In the genomic region with DNA sequence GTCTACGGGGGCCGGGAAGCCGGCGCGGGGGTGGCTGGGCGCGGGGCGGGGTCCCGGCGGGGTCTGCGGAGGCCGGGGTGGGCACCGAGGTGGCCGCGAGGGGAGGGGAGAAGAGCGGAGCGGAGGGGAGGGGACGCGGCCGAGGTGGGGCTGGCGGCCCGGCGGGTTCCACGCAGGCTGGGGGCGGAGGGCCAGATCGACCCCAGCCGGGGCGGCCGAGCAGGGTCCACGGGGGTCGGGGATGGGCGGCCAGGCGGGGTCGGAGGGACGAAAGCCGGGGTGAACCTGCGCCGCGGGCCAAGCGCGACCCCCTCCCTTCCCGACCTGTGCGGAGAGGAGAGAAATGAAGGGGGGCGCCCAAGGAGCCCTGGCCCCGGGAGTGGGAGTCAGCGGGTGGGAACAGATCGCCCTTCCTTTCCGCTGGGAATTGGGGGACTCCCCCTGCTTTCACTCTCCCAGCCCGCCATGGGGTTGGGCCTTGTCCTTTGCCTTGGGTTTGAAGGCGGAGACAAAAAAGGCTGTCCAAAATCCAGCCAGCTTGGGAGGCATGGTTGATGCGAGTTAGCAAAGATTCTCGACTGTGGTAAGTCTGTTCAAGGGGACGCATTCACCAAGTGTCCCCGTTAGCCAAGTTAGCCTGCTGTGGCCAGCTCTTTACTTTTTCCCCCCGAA, we compare ENCODE assay signal across 8 cellular contexts. TPM values are rescaled to one million over a fixed set of nuclear protein-coding genes. Genes with fewer than 3 reads are reported as not detected.
DNase-seq lines count a peak whose midpoint lies in the region; ATAC-seq and TF ChIP-seq lines count a peak whose summit lies in the region.

No MANE protein-coding gene starts in this region.

- no peaks in the 10 kb centered on the region for H3K36me3 ChIP-seq in breast epithelium
- H3K36me3 ChIP-seq in iPS-15b (ENCODE audit: control insufficient read depth, insufficient read depth, low read length), result peaks cover 4% of the 10 kb centered on the region

- peak; percentile 28 for ATAC-seq in HG02759 (IDR thresholded peaks at IDR 0.05; ENCODE audit: unreplicated experiment)
- no peak for ATAC-seq in GM18519 (IDR thresholded peaks at IDR 0.05; ENCODE audit: low FRiP score, unreplicated experiment)

- peak overlapping the region; percentile 99 to 100 for H3K27ac ChIP-seq in breast epithelium

- DNase-seq in SIG-M5 treated with dmso at 0.1 percent for 504 hours (lab: John Stamatoyannopoulos, UW; ENCODE audit: unreplicated experiment), result peak; percentile 30
- DNase-seq in SIG-M5 (lab: John Stamatoyannopoulos, UW), result no peak
- peak; percentile 70 for DNase-seq in RPMI7951 (ENCODE audit: low read depth)
- peak in 1 of 2 donors; percentile 56 for DNase-seq in breast epithelium (ENCODE audit: low spot score in 2 of 2)
- no peak for DNase-seq in retinal pigment epithelial cell (ENCODE audit: low read depth)

- H3K4me1 ChIP-seq in breast epithelium, result peaks cover 0 to 7% of the 10 kb centered on the region in 2 donors
- H3K4me1 ChIP-seq in iPS-15b (ENCODE audit: control insufficient read depth, insufficient read depth, low read length), result peaks cover 6% of the 10 kb centered on the region

- H3K4me3 ChIP-seq in breast epithelium, result peak overlapping the region; percentile 81 to 95 (median 89)
- peak overlapping the region; percentile 61 for H3K4me3 ChIP-seq in iPS-15b (ENCODE audit: low read depth, low read length)
- H3K4me3 ChIP-seq in retinal pigment epithelial cell (ENCODE audit: low read length), result peak overlapping the region; percentile 56

- peak overlapping the region; percentile 47 for H3K9ac ChIP-seq in iPS-15b (ENCODE audit: low read depth, low read length)

- TF ChIP-seq CTCF in breast epithelium (IDR thresholded peaks at IDR 0.05) (no peak), retinal pigment epithelial cell (conservative IDR thresholded peaks at IDR 0.05; ENCODE audit: low read depth, low read length) (no peak)

- H3K27me3 ChIP-seq in breast epithelium (no peaks in the 10 kb centered on the region), iPS-15b (ENCODE audit: control insufficient read depth, insufficient read depth, low read length) (peaks cover 2% of the 10 kb centered on the region)

- no peak for TF ChIP-seq POLR2A in breast epithelium (IDR thresholded peaks at IDR 0.05)

- intact Hi-C loops in breast epithelium (cut with DNase I; ENCODE audit: low total_unique reads), result no loop called here

- no peaks in the 10 kb centered on the region for H3K9me3 ChIP-seq in breast epithelium
- no peaks in the 10 kb centered on the region for H3K9me3 ChIP-seq in iPS-15b (ENCODE audit: control insufficient read depth, insufficient read depth, low read length)

RNA-seq across cellular contexts. Expression of gene CKAP4, which starts 0.5 kb away (rescaled TPM):
- total RNA-seq in RPMI7951 (2014; rRNA removed; shearing (Covaris generic)), result 61.0 and 67.1 TPM in 2 replicates
- 10 to 100 TPM; 22.0 to 39.3 (median 30.9) TPM for total RNA-seq in breast epithelium

RNA-seq across cellular contexts. Expression of gene TCP11L2, which starts 54.2 kb away (rescaled TPM):
- 3.4 and 5.5 TPM in 2 replicates for total RNA-seq in RPMI7951 (2014; rRNA removed; shearing (Covaris generic))
- total RNA-seq in breast epithelium, result 10 to 100 TPM; 31.2 to 53.7 (median 35.4) TPM

Comparison
In these comparisons a context has a peak if more than half of its experiments do, and no peak if none do; other contexts are left out.
1. DNase-seq: peak in SIG-M5 treated with dmso at 0.1 percent for 504 hours (single experiment) and RPMI7951 (single experiment); none in SIG-M5 (single experiment) and retinal pigment epithelial cell (single experiment).
2. Peak in every context shown above with its lines, with median percentiles within 50 percentile points of each other: H3K4me3 ChIP-seq.